Comparison of ENCODE assay signal across 17 cellular contexts in genomic region chr15:101133181-101133460, GRCh38.
DNase-seq lines count a peak whose midpoint lies in the region; ATAC-seq, FAIRE-seq and TF ChIP-seq lines count a peak whose summit lies in the region.
"Had no signal": no experiment of that assay in that cellular context is flagged by ENCODE, and none has a peak within 500 bp of the region (broad histone marks: within the 10 kb centered on the region; RNA-seq: fewer than 3 reads in every experiment).

No MANE protein-coding gene starts in this region.

- 0 out of 22 replicates have a peak overlapping the region, but pooled peaks of 2 of the 11 experiments have one; percentile 18 to 39 for H3K9ac ChIP-seq in BLaER1 treated with 17β-estradiol and CSF1 and Interleukin-3, amounts not matched to agents 10 nM and 100 nM
- H3K9ac ChIP-seq in kidney (ENCODE audit: low read length in 2 of 2): no peak overlapping the region

- no peaks in the 10 kb centered on the region for H3K36me3 ChIP-seq in BLaER1 treated with 17β-estradiol and CSF1 and Interleukin-3, amounts not matched to agents 10 nM and 100 nM
- H3K36me3 ChIP-seq in WERI-Rb-1: no peaks in the 10 kb centered on the region
- no peaks in the 10 kb centered on the region for H3K36me3 ChIP-seq in kidney (ENCODE audit: control insufficient read depth in 1 of 2, insufficient read depth in 2 of 2, low read length in 2 of 2)

- peaks cover 44 to 81% (median 67%) of the 10 kb centered on the region in 10 experiments for H3K4me1 ChIP-seq in BLaER1 treated with 17β-estradiol and CSF1 and Interleukin-3, amounts not matched to agents 10 nM and 100 nM
- H3K4me1 ChIP-seq in kidney (ENCODE audit: control insufficient read depth in 1 of 2, insufficient read depth in 1 of 2, low read depth in 1 of 2, low read length in 2 of 2): peaks cover 0 to 3% of the 10 kb centered on the region in 2 donors
- H3K4me1 ChIP-seq: Caco-2 had no signal

- H3K4me3 ChIP-seq in BLaER1 treated with 17β-estradiol and CSF1 and Interleukin-3, amounts not matched to agents 10 nM and 100 nM: no peak overlapping the region
- H3K4me3 ChIP-seq in WERI-Rb-1 (ENCODE audit: low read depth, low read length) (no peak overlapping the region), kidney (ENCODE audit: low read length in 2 of 2) (no peak overlapping the region), coronary artery (no peak overlapping the region)

- DNase-seq in WERI-Rb-1: no peak
- peak; percentile 77 for DNase-seq in kidney
- DNase-seq in posterior vena cava (ENCODE audit: low spot score): peak; percentile 64
- DNase-seq in coronary artery (ENCODE audit: low spot score): no peak
- DNase-seq in GM13976 (ENCODE audit: low spot score): no peak
- DNase-seq: CD4-positive, alpha-beta T cell; GOT3; KG1 had no signal

- peaks cover 5 to 22% (median 12%) of the 10 kb centered on the region in 11 experiments; a peak in 20 of 22 replicates for H3K9me3 ChIP-seq in BLaER1 treated with 17β-estradiol and CSF1 and Interleukin-3, amounts not matched to agents 10 nM and 100 nM (replicated peaks in 1 of 11)
- H3K9me3 ChIP-seq in WERI-Rb-1 (ENCODE audit: severe bottlenecking) (peaks cover 1% of the 10 kb centered on the region), kidney (ENCODE audit: control insufficient read depth in 1 of 2, low read length in 2 of 2) (peaks cover 0 to 9% of the 10 kb centered on the region in 2 donors)
- H3K9me3 ChIP-seq: Caco-2 had no signal

- in situ Hi-C loops in GM13976 (cut with MboI; ENCODE audit: low sequenced_read_pairs, unreplicated experiment): no loop called here

- intact Hi-C loops in kidney (cut with DNase I): no loop called here
- intact Hi-C loops in posterior vena cava (cut with DNase I): no loop called here

- H3K27me3 ChIP-seq in BLaER1 treated with 17β-estradiol and CSF1 and Interleukin-3, amounts not matched to agents 10 nM and 100 nM: peaks cover 0 to 7% (median 0%) of the 10 kb centered on the region in 11 experiments; a peak in 2 of 22 replicates
- no peaks in the 10 kb centered on the region for H3K27me3 ChIP-seq in WERI-Rb-1 (ENCODE audit: insufficient read depth, low read depth, severe bottlenecking)

- FAIRE-seq in kidney (lab: Jason Lieb, UNC): no peak
- FAIRE-seq: D721Med, G401.6, GM12891 had no signal

- no peak for TF ChIP-seq CTCF in WERI-Rb-1 (IDR thresholded peaks at IDR 0.05; ENCODE audit: low read depth, low read length)
- TF ChIP-seq CTCF in kidney (IDR thresholded peaks at IDR 0.05; ENCODE audit: borderline replicate concordance, extremely low read depth, insufficient read depth): no peak
- TF ChIP-seq CTCF in coronary artery (IDR thresholded peaks at IDR 0.05): no peak
- no peak for TF ChIP-seq CTCF in GM13976 (IDR thresholded peaks at IDR 0.05; ENCODE audit: borderline replicate concordance, control extremely low read depth, extremely low read depth, insufficient read depth, missing control alignments)

- H3K4me2 ChIP-seq in BLaER1 treated with 17β-estradiol and CSF1 and Interleukin-3, amounts not matched to agents 10 nM and 100 nM: peak overlapping the region in 9 of 11 experiments; percentile 29 to 80 (median 58); a peak in 17 of 22 replicates

- no peak for ATAC-seq in GM18502 (IDR thresholded peaks at IDR 0.05; ENCODE audit: poor library complexity, unreplicated experiment)
- ATAC-seq in HG02759 (IDR thresholded peaks at IDR 0.05; ENCODE audit: unreplicated experiment): no peak

- peak overlapping the region in 3 of 11 experiments; percentile 9 to 35 (median 28); a peak in 4 of 22 replicates for H3K27ac ChIP-seq in BLaER1 treated with 17β-estradiol and CSF1 and Interleukin-3, amounts not matched to agents 10 nM and 100 nM
- peak overlapping the region; percentile 56 for H3K27ac ChIP-seq in WERI-Rb-1
- H3K27ac ChIP-seq in kidney (ENCODE audit: low read depth in 2 of 2, low read length in 2 of 2): no peak overlapping the region
- no peak overlapping the region for H3K27ac ChIP-seq in coronary artery
- H3K27ac ChIP-seq: C4-2B, HL-60 had no signal

- peaks cover 0 to 9% (median 0%) of the 10 kb centered on the region in 11 experiments; a peak in 2 of 22 replicates for H4K20me1 ChIP-seq in BLaER1 treated with 17β-estradiol and CSF1 and Interleukin-3, amounts not matched to agents 10 nM and 100 nM

Comparison
In these comparisons a context has a peak if more than half of its experiments do, and no peak if none do; other contexts are left out.
1. DNase-seq: peak in kidney (single experiment) and posterior vena cava (single experiment); none in WERI-Rb-1 (single experiment), coronary artery (single experiment) and GM13976 (single experiment).